ENCODE assay signal across 23 cellular contexts in the genomic region with DNA sequence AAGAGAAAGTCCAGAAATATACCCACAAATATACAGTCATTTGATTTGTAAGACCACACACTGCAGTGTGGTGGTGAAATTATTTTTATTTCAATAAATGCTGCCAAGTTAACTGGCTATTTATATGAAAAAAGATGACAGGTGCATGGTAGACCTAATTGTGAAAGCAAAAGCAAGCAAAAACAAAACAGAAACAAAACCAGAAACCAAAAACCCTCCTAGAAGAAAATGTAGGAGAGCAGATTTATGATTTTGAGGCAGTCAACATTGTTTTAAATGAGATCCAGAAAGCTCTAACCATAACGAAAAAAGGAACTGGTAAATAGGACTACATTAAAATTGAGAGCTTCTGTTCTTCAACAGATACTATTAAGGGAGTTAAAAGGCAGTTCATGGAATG.
"Had no signal": no experiment of that assay in that cellular context is flagged by ENCODE, and none has a peak within 500 bp of the region (broad histone marks: within the 10 kb centered on the region; RNA-seq: fewer than 3 reads in every experiment).

No MANE protein-coding gene starts in this region.

- H3K9me3 ChIP-seq: neutrophil, right lobe of liver had no signal

- H3K4me1 ChIP-seq: heart left ventricle, psoas muscle, right lobe of liver, spleen, stomach had no signal

- H3K27me3 ChIP-seq: dorsolateral prefrontal cortex, heart left ventricle, neutrophil, right lobe of liver, spleen, stomach had no signal

- ATAC-seq: heart left ventricle; left colon; left ventricle myocardium superior; naive thymus-derived CD8-positive, alpha-beta T cell; psoas muscle; right lobe of liver; stimulated activated naive B cell treated with anti-CD40 and anti-IgM and Interleukin-4, amounts not matched to agents 10 μg/mL and 1 μg/mL and 100 μg/mL, for 72 hours had no signal

- H3K36me3 ChIP-seq: heart left ventricle, neutrophil, right lobe of liver, spleen, stomach, thoracic aorta had no signal

- H3K4me3 ChIP-seq: coronary artery, dorsolateral prefrontal cortex, heart left ventricle, lung, psoas muscle, right lobe of liver, spleen, stomach, thoracic aorta had no signal

- DNase-seq: dorsolateral prefrontal cortex; effector CD8-positive, alpha-beta T cell; foreskin melanocyte; heart left ventricle; hippocampal formation; left colon; left ventricle myocardium superior; mesenchymal stem cell; naive thymus-derived CD8-positive, alpha-beta T cell; psoas muscle; retina; right lobe of liver; spleen; stimulated activated CD4-positive, alpha-beta T cell treated with anti-CD3 and anti-CD28 coated beads, Interleukin-15, amount 100 ng/mL, for 24 hours; stimulated activated CD4-positive, alpha-beta T cell treated with anti-CD3 and anti-CD28 coated beads, Interleukin-1b, Interleukin-23, amount 100 ng/mL, for 48 hours; stimulated activated CD4-positive, alpha-beta T cell treated with anti-CD3 and anti-CD28 coated beads, Interleukin-4, amount 100 ng/mL, for 4 hours; stimulated activated naive B cell treated with anti-CD40 and anti-IgM and Interleukin-4, amounts not matched to agents 10 μg/mL and 1 μg/mL and 100 μg/mL, for 72 hours; stomach; substantia nigra had no signal

- H3K27ac ChIP-seq: coronary artery, dorsolateral prefrontal cortex, heart left ventricle, neutrophil, psoas muscle, right lobe of liver, spleen, stomach, thoracic aorta had no signal
